9 cellular contexts compared by ENCODE assay signal in genomic region chr19:2488405-2488941, GRCh38. TPM values are rescaled to one million over a fixed set of nuclear protein-coding genes. Genes with fewer than 3 reads are reported as not detected.
DNase-seq lines count a peak whose midpoint lies in the region; ATAC-seq and TF ChIP-seq lines count a peak whose summit lies in the region.
"Had no signal": no experiment of that assay in that cellular context is flagged by ENCODE, and none has a peak within 500 bp of the region (broad histone marks: within the 10 kb centered on the region; RNA-seq: fewer than 3 reads in every experiment).

No MANE protein-coding gene starts in this region.

- peaks cover 14% of the 10 kb centered on the region for H3K4me1 ChIP-seq in effector memory CD4-positive, alpha-beta T cell (ENCODE audit: control insufficient read depth, insufficient read depth, low read length, poor library complexity, severe bottlenecking)
- H3K4me1 ChIP-seq in mucosa of stomach (ENCODE audit: control insufficient read depth, insufficient read depth, low read length) (peaks cover 32% of the 10 kb centered on the region), upper lobe of left lung (peaks cover 39 to 48% (median 44%) of the 10 kb centered on the region in 4 donors)

- WGBS in upper lobe of left lung, 2 donors: 4 to 16% methylated on average over 16 to 31 of the region's 32 CpGs

- no peak overlapping the region for H3K27ac Mint-ChIP-seq in activated naive CD4-positive, alpha-beta T cell treated with anti-CD3 and anti-CD28 coated beads, Interleukin-2, amount 50 U/mL, for 72 hours
- H3K27ac Mint-ChIP-seq: memory B cell had no signal

- peak; percentile 49 to 73 for ATAC-seq in activated naive CD4-positive, alpha-beta T cell treated with anti-CD3 and anti-CD28 coated beads, Interleukin-2, amount 50 U/mL, for 72 hours
- ATAC-seq in upper lobe of left lung (ENCODE audit: low FRiP score in 2 of 2): peak in 1 of 2 donors; percentile 59
- ATAC-seq in omental fat pad (ENCODE audit: low FRiP score): no peak
- no peak for ATAC-seq in HG02763 (IDR thresholded peaks at IDR 0.05; ENCODE audit: unreplicated experiment)

- no peaks in the 10 kb centered on the region for H3K9me3 ChIP-seq in effector memory CD4-positive, alpha-beta T cell (ENCODE audit: control insufficient read depth, low read length)
- H3K9me3 ChIP-seq in mucosa of stomach (ENCODE audit: control insufficient read depth, low read length) (no peaks in the 10 kb centered on the region), upper lobe of left lung (peaks cover 0 to 2% (median under 1%) of the 10 kb centered on the region in 4 donors)

- peak overlapping the region; percentile 28 for H3K4me3 ChIP-seq in effector memory CD4-positive, alpha-beta T cell (ENCODE audit: insufficient read depth, low read depth, low read length, poor library complexity, severe bottlenecking)
- no peak overlapping the region for H3K4me3 ChIP-seq in mucosa of stomach (ENCODE audit: low read length)
- peak overlapping the region in 3 of 4 donors; percentile 46 to 53 (median 53) for H3K4me3 ChIP-seq in upper lobe of left lung

- peaks cover 7 to 8% of the 10 kb centered on the region in 2 donors for H3K36me3 Mint-ChIP-seq in activated naive CD4-positive, alpha-beta T cell treated with anti-CD3 and anti-CD28 coated beads, Interleukin-2, amount 50 U/mL, for 72 hours

- TF ChIP-seq EP300 in upper lobe of left lung (IDR thresholded peaks at IDR 0.05): no peak

- TF ChIP-seq CTCF in upper lobe of left lung (IDR thresholded peaks at IDR 0.05): no peak
- TF ChIP-seq CTCF in omental fat pad (IDR thresholded peaks at IDR 0.05): no peak

- H3K36me3 ChIP-seq in effector memory CD4-positive, alpha-beta T cell (ENCODE audit: control insufficient read depth, insufficient read depth, low read length): no peaks in the 10 kb centered on the region
- H3K36me3 ChIP-seq in mucosa of stomach (ENCODE audit: control insufficient read depth, insufficient read depth, low read length): no peaks in the 10 kb centered on the region
- H3K36me3 ChIP-seq in upper lobe of left lung: no peaks in the 10 kb centered on the region

- TF ChIP-seq POLR2A in upper lobe of left lung (IDR thresholded peaks at IDR 0.05): no peak

- H3K27ac ChIP-seq in effector memory CD4-positive, alpha-beta T cell (ENCODE audit: insufficient read depth, low read length, poor library complexity, severe bottlenecking): no peak overlapping the region
- H3K27ac ChIP-seq in upper lobe of left lung: peak overlapping the region; percentile 49 to 83 (median 54)

- no peaks in the 10 kb centered on the region for H3K27me3 ChIP-seq in effector memory CD4-positive, alpha-beta T cell (replicated peaks; ENCODE audit: control insufficient read depth, insufficient read depth, low read length, poor library complexity, severe bottlenecking)
- no peaks in the 10 kb centered on the region for H3K27me3 ChIP-seq in mucosa of stomach (ENCODE audit: control insufficient read depth, insufficient read depth, low read length)
- H3K27me3 ChIP-seq in upper lobe of left lung: peaks cover 0 to 15% (median 0%) of the 10 kb centered on the region in 4 donors

- no peak for DNase-seq in activated naive CD4-positive, alpha-beta T cell treated with anti-CD3 and anti-CD28 coated beads, Interleukin-2, amount 50 U/mL, for 72 hours (ENCODE audit: low spot score in 2 of 2)
- no peak for DNase-seq in activated naive CD4-positive, alpha-beta T cell (lab: John Stamatoyannopoulos, UW)
- no peak for DNase-seq in effector memory CD4-positive, alpha-beta T cell
- no peak for DNase-seq in upper lobe of left lung
- DNase-seq in NCI-H345 treated with DMSO at 0.1 percent for 48 hours (lab: John Stamatoyannopoulos, UW; ENCODE audit: unreplicated experiment): no peak
- DNase-seq in omental fat pad (ENCODE audit: low spot score): no peak

- H3K9ac ChIP-seq in mucosa of stomach (ENCODE audit: low read length): peak overlapping the region; percentile 62

- H3K9me3 Mint-ChIP-seq in activated naive CD4-positive, alpha-beta T cell treated with anti-CD3 and anti-CD28 coated beads, Interleukin-2, amount 50 U/mL, for 72 hours: peaks cover 5 to 11% of the 10 kb centered on the region in 2 donors

RNA-seq across cellular contexts. Expression of gene GADD45B, which starts 12.5 kb away (rescaled TPM):
- total RNA-seq in activated naive CD4-positive, alpha-beta T cell treated with anti-CD3 and anti-CD28 coated beads, Interleukin-2, amount 50 U/mL, for 72 hours: 10 to 100 TPM; 60.9 to 94.1 TPM
- total RNA-seq in upper lobe of left lung (100 to 1,000 TPM in 4 of 6 donors, 10 to 100 TPM in 2; 93.2 to 247 (median 139) TPM), omental fat pad (100 to 1,000 TPM; 120 to 726 (median 425) TPM)

RNA-seq across cellular contexts. Expression of gene LMNB2, which starts 31.7 kb away (rescaled TPM):
- 10 to 100 TPM; 46.7 to 94.0 TPM for total RNA-seq in activated naive CD4-positive, alpha-beta T cell treated with anti-CD3 and anti-CD28 coated beads, Interleukin-2, amount 50 U/mL, for 72 hours
- total RNA-seq in upper lobe of left lung (10 to 100 TPM; 15.7 to 49.7 (median 28.2) TPM), omental fat pad (10 to 100 TPM; 14.1 to 37.5 (median 23.0) TPM)

Comparison
In these comparisons a context has a peak if more than half of its experiments do, and no peak if none do; other contexts are left out.
1. ATAC-seq: peak in activated naive CD4-positive, alpha-beta T cell treated with anti-CD3 and anti-CD28 coated beads, Interleukin-2, amount 50 U/mL, for 72 hours (2 of 2); none in omental fat pad (single experiment) and HG02763 (single experiment).